ENCODE assay signal across 7 cellular contexts in the genomic region with DNA sequence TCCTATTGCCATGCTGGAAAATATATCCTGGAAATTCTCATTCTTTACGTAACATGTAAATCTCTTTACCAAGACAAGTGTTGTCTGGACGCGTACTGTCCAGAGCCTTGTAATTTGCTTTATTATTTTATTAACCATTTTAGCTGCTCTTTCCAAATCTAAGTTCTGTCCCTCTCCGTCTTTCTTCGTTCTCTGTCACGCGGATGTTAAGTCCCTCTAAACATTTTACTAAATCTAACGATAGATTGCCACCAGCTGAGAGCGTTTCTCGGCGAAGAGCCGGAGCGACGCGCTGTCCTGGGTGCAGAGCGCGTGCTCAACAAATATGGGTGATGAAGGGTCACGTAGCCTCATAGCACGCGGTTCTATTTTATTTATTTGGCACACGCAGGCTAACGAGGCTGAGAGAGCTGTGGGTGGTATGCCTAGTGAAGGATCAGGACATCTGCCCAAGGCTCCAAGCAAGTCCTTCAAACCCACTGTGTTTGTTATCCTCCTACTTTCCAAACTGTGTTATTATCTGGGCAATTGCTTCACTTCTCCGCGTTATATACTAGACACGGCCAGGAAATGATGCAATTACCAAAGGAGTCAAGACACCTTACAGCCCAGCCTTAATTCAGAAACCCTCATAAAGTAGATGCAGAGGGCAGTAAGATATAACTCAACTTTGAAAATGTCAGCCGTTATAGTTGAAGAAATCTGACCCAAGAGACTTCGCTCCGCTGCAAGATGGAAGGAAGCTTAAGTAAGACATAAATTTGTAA.
DNase-seq lines count a peak whose midpoint lies in the region; ATAC-seq and TF ChIP-seq lines count a peak whose summit lies in the region.

No MANE protein-coding gene starts in this region.

- H3K36me3 ChIP-seq in iPS-18a (ENCODE audit: control insufficient read depth, low read depth, low read length): no peaks in the 10 kb centered on the region

- peaks cover 5% of the 10 kb centered on the region for H3K27me3 ChIP-seq in iPS-18a (ENCODE audit: control insufficient read depth, insufficient read depth, low read length)

- no peak for TF ChIP-seq CTCF in astrocyte of the cerebellum (IDR thresholded peaks at IDR 0.05; ENCODE audit: low read depth, low read length, missing control alignments)

- H3K9me3 ChIP-seq in iPS-18a (ENCODE audit: control insufficient read depth, low read depth, low read length): peaks cover 3% of the 10 kb centered on the region

- peak overlapping the region; percentile 12 for H3K27ac ChIP-seq in iPS-18a (ENCODE audit: low read length)
- H3K27ac ChIP-seq in skin epidermis: peak overlapping the region; percentile 37 to 96 (median 91)

- peaks cover 7% of the 10 kb centered on the region for H3K4me1 ChIP-seq in iPS-18a (ENCODE audit: control insufficient read depth, low read depth, low read length)

- H3K4me3 ChIP-seq in astrocyte of the cerebellum (ENCODE audit: low read depth, low read length): peak overlapping the region; percentile 57
- peak overlapping the region; percentile 99 for H3K4me3 ChIP-seq in iPS-18a (ENCODE audit: low read length)
- H3K4me3 ChIP-seq in skin epidermis: peak overlapping the region; percentile 46 to 61 (median 53)

- in situ Hi-C loops in astrocyte of the cerebellum (cut with HindIII; ENCODE audit: low sequenced_read_pairs): loop anchor here (25.0 kb wide), 1 partner anchor 182 kb away; a partner anchor contains a TSS

- H3K9ac ChIP-seq in iPS-18a (ENCODE audit: low read length): peak overlapping the region; percentile 85

- DNase-seq in NCI-H128 (lab: John Stamatoyannopoulos, UW; ENCODE audit: unreplicated experiment) (peak; percentile 51), SW480 (ENCODE audit: low spot score) (peak; percentile 75), astrocyte of the cerebellum (ENCODE audit: low read depth) (peak; percentile 33)

- ATAC-seq in GM18499 (IDR thresholded peaks at IDR 0.05; ENCODE audit: insufficient read depth, unreplicated experiment): peak; percentile 40
- ATAC-seq in HG02759 (IDR thresholded peaks at IDR 0.05; ENCODE audit: unreplicated experiment): peak; percentile 80

Comparison
In these comparisons a context has a peak if more than half of its experiments do, and no peak if none do; other contexts are left out.
1. Peak in every context shown above with its lines: DNase-seq, ATAC-seq, H3K4me3 ChIP-seq and H3K27ac ChIP-seq.